Comparison of ENCODE assay signal across 1 cellular context in the genomic region with DNA sequence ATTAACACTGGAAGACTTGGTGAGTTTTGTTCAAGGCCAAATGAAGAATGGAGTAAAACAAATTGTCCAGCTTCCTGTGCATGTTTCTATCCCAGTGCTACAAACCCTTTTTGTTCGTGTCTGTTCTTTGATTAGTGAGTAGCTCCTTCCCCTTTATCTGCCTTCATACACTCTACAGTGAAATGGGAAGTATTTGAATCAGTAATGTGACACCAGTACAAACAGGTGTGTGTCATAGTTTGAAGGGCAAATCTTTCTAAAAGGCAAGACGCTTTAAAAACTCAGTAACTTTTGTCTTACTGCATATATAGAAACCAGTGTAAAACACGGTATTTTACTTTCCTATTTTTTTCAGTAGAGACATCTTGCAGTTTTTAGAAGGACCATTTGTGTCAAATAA.
TF ChIP-seq lines count a peak whose summit lies in the region.

No MANE protein-coding gene starts in this region.

TF ChIP-seq in GM23338, 12 proteins besides CTCF, POLR2A, EP300 and RAD21 (continued from another document):
- no peak for TF ChIP-seq ETS1 (IDR thresholded peaks at IDR 0.05)
- TF ChIP-seq, protein P1, sequence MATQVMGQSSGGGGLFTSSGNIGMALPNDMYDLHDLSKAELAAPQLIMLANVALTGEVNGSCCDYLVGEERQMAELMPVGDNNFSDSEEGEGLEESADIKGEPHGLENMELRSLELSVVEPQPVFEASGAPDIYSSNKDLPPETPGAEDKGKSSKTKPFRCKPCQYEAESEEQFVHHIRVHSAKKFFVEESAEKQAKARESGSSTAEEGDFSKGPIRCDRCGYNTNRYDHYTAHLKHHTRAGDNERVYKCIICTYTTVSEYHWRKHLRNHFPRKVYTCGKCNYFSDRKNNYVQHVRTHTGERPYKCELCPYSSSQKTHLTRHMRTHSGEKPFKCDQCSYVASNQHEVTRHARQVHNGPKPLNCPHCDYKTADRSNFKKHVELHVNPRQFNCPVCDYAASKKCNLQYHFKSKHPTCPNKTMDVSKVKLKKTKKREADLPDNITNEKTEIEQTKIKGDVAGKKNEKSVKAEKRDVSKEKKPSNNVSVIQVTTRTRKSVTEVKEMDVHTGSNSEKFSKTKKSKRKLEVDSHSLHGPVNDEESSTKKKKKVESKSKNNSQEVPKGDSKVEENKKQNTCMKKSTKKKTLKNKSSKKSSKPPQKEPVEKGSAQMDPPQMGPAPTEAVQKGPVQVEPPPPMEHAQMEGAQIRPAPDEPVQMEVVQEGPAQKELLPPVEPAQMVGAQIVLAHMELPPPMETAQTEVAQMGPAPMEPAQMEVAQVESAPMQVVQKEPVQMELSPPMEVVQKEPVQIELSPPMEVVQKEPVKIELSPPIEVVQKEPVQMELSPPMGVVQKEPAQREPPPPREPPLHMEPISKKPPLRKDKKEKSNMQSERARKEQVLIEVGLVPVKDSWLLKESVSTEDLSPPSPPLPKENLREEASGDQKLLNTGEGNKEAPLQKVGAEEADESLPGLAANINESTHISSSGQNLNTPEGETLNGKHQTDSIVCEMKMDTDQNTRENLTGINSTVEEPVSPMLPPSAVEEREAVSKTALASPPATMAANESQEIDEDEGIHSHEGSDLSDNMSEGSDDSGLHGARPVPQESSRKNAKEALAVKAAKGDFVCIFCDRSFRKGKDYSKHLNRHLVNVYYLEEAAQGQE (IDR thresholded peaks at IDR 0.05; ENCODE audit: unreplicated experiment): no peak
- TF ChIP-seq ZNF462 (CRISPR knock-in tag; IDR thresholded peaks at IDR 0.05): no peak
- no peak for TF ChIP-seq ZNF114 (CRISPR knock-in tag; IDR thresholded peaks at IDR 0.05)
- TF ChIP-seq NANOG (IDR thresholded peaks at IDR 0.05; ENCODE audit: borderline replicate concordance): no peak
- no peak for TF ChIP-seq POLR2AphosphoS5 (IDR thresholded peaks at IDR 0.05; ENCODE audit: low read depth)
- TF ChIP-seq EZH2phosphoT487 (IDR thresholded peaks at IDR 0.05; ENCODE audit: unreplicated experiment): no peak
- no peak for TF ChIP-seq EZH2 (IDR thresholded peaks at IDR 0.05; ENCODE audit: low read depth, unreplicated experiment)
- no peak for TF ChIP-seq STAT1 (IDR thresholded peaks at IDR 0.05; ENCODE audit: unreplicated experiment)
- no peak for TF ChIP-seq ZNF331 (CRISPR knock-in tag; IDR thresholded peaks at IDR 0.05; ENCODE audit: low read depth)
